In genomic region chr3:148379763-148380162, GRCh38 we compare ENCODE assay signal across 9 cellular contexts.
DNase-seq lines count a peak whose midpoint lies in the region; ATAC-seq, FAIRE-seq and TF ChIP-seq lines count a peak whose summit lies in the region.
"Had no signal": no experiment of that assay in that cellular context is flagged by ENCODE, and none has a peak within 500 bp of the region (broad histone marks: within the 10 kb centered on the region; RNA-seq: fewer than 3 reads in every experiment).

No MANE protein-coding gene starts in this region.

- no peaks in the 10 kb centered on the region for H3K36me3 Mint-ChIP-seq in GM23338 (ENCODE audit: low read depth)
- H3K36me3 Mint-ChIP-seq in activated naive CD4-positive, alpha-beta T cell treated with anti-CD3 and anti-CD28 coated beads, Interleukin-2, amount 50 U/mL, for 72 hours: no peaks in the 10 kb centered on the region
- H3K36me3 Mint-ChIP-seq: activated naive CD8-positive, alpha-beta T cell had no signal

- no peaks in the 10 kb centered on the region for H4K20me1 ChIP-seq in GM23338 (replicated peaks; ENCODE audit: insufficient read depth)
- no peaks in the 10 kb centered on the region for H4K20me1 ChIP-seq in Karpas-422 (ENCODE audit: insufficient read depth, low read depth, low read length)

- no peaks in the 10 kb centered on the region for H3K9me3 Mint-ChIP-seq in GM23338
- peaks cover 5 to 8% of the 10 kb centered on the region in 2 donors for H3K9me3 Mint-ChIP-seq in activated naive CD4-positive, alpha-beta T cell treated with anti-CD3 and anti-CD28 coated beads, Interleukin-2, amount 50 U/mL, for 72 hours

- H3K27ac ChIP-seq in GM23338 (ENCODE audit: low read depth): no peak overlapping the region
- no peak overlapping the region for H3K27ac ChIP-seq in Karpas-422 (ENCODE audit: low read length)
- H3K27ac ChIP-seq in tibial artery: no peak overlapping the region

- H3K27me3 ChIP-seq in GM23338 (ENCODE audit: insufficient read depth): no peaks in the 10 kb centered on the region
- no peaks in the 10 kb centered on the region for H3K27me3 ChIP-seq in Karpas-422 (ENCODE audit: low read length)
- H3K27me3 ChIP-seq in tibial artery: no peaks in the 10 kb centered on the region

- H3K79me2 ChIP-seq in GM23338 (replicated peaks; ENCODE audit: insufficient read depth) (no peaks in the 10 kb centered on the region), Karpas-422 (ENCODE audit: low read length) (no peaks in the 10 kb centered on the region)

- no peaks in the 10 kb centered on the region for H3K9me2 ChIP-seq in GM23338 (ENCODE audit: insufficient read depth)
- H3K9me2 ChIP-seq in Karpas-422 (replicated peaks; ENCODE audit: insufficient read depth, low read length): no peaks in the 10 kb centered on the region

- TF ChIP-seq CTCF in GM12874 (IDR thresholded peaks at IDR 0.05; ENCODE audit: insufficient read depth, low read depth, low read length) (peak; percentile 29; the same call in 1 of the 2 replicates), GM23338 (conservative IDR thresholded peaks at IDR 0.05; ENCODE audit: low read depth in 2 of 2) (peak; percentile 76 to 87), tibial artery (IDR thresholded peaks at IDR 0.05) (peak; percentile 59 to 69)

- H3K4me3 ChIP-seq in GM23338: no peak overlapping the region
- no peak overlapping the region for H3K4me3 ChIP-seq in Karpas-422 (ENCODE audit: low read length)
- H3K4me3 ChIP-seq in tibial artery: no peak overlapping the region

- H3K4me3 Mint-ChIP-seq in GM23338: no peak overlapping the region
- H3K4me3 Mint-ChIP-seq: activated naive CD8-positive, alpha-beta T cell had no signal

- peak; percentile 99 for ATAC-seq in GM23338
- ATAC-seq in activated naive CD4-positive, alpha-beta T cell treated with anti-CD3 and anti-CD28 coated beads, Interleukin-2, amount 50 U/mL, for 72 hours: no peak
- no peak for ATAC-seq in stimulated activated naive CD8-positive, alpha-beta T cell treated with anti-CD3 and anti-CD28 coated beads, Interleukin-15, Interleukin-2, amounts not matched to agents 100 U/mL and 50 U/mL, for 24 hours

- H3K36me3 ChIP-seq in GM23338 (ENCODE audit: insufficient read depth) (no peaks in the 10 kb centered on the region), Karpas-422 (ENCODE audit: insufficient read depth, low read length) (no peaks in the 10 kb centered on the region), tibial artery (no peaks in the 10 kb centered on the region)

- FAIRE-seq in TTC549 (lab: Jason Lieb, UNC): peak; percentile 74

- no peak overlapping the region for H3K9ac ChIP-seq in Karpas-422 (ENCODE audit: low read length)

- H3K27me3 Mint-ChIP-seq in GM23338 (ENCODE audit: insufficient read depth, low read depth, poor library complexity): no peaks in the 10 kb centered on the region
- H3K27me3 Mint-ChIP-seq: activated naive CD8-positive, alpha-beta T cell had no signal

- no peaks in the 10 kb centered on the region for H3K4me1 ChIP-seq in GM23338 (ENCODE audit: insufficient read depth)
- no peaks in the 10 kb centered on the region for H3K4me1 ChIP-seq in Karpas-422 (ENCODE audit: low read length)
- no peaks in the 10 kb centered on the region for H3K4me1 ChIP-seq in tibial artery

- H3K9me3 ChIP-seq in Karpas-422 (ENCODE audit: low read length) (no peaks in the 10 kb centered on the region), tibial artery (no peaks in the 10 kb centered on the region)

- no peak overlapping the region for H3K27ac Mint-ChIP-seq in GM23338
- H3K27ac Mint-ChIP-seq in activated naive CD4-positive, alpha-beta T cell treated with anti-CD3 and anti-CD28 coated beads, Interleukin-2, amount 50 U/mL, for 72 hours: no peak overlapping the region
- H3K27ac Mint-ChIP-seq: activated naive CD8-positive, alpha-beta T cell had no signal

- H3K4me2 ChIP-seq in GM23338: no peak overlapping the region
- no peak overlapping the region for H3K4me2 ChIP-seq in Karpas-422 (ENCODE audit: low read depth, low read length, poor library complexity, severe bottlenecking)

- intact Hi-C loops in tibial artery (cut with DNase I; ENCODE audit: low total_unique reads): loop anchor here (2.0 to 10.0 kb wide), 2 partner anchors 341 to 565 kb away; no protein-coding TSS in a partner anchor

- no peaks in the 10 kb centered on the region for H3K4me1 Mint-ChIP-seq in GM23338

- DNase-seq in GM23338 (ENCODE audit: low spot score): peak; percentile 85
- DNase-seq in Karpas-422: peak; percentile 80
- DNase-seq in hepatic stellate cell (ENCODE audit: low spot score): peak; percentile 16
- DNase-seq in tibial artery: no peak
- no peak for DNase-seq in activated naive CD4-positive, alpha-beta T cell treated with anti-CD3 and anti-CD28 coated beads, Interleukin-2, amount 50 U/mL, for 72 hours (ENCODE audit: low spot score in 2 of 2)
- no peak for DNase-seq in stimulated activated naive CD8-positive, alpha-beta T cell treated with anti-CD3 and anti-CD28 coated beads, Interleukin-15, Interleukin-2, amounts not matched to agents 100 U/mL and 50 U/mL, for 24 hours

- no peaks in the 10 kb centered on the region for H3F3A ChIP-seq in GM23338 (replicated peaks; ENCODE audit: low read depth)

- no peak overlapping the region for H2AFZ ChIP-seq in GM23338
- no peak overlapping the region for H2AFZ ChIP-seq in Karpas-422 (ENCODE audit: low read length)

TF ChIP-seq in GM23338, 12 proteins besides CTCF, POLR2A, EP300 and RAD21 (continues in another document):
- no peak for TF ChIP-seq CREB1 (CRISPR knock-in tag; IDR thresholded peaks at IDR 0.05; ENCODE audit: low read depth)
- no peak for TF ChIP-seq STAT1 (IDR thresholded peaks at IDR 0.05; ENCODE audit: unreplicated experiment)
- no peak for TF ChIP-seq ZNF331 (CRISPR knock-in tag; IDR thresholded peaks at IDR 0.05; ENCODE audit: low read depth)
- TF ChIP-seq ZNF462 (CRISPR knock-in tag; IDR thresholded peaks at IDR 0.05): no peak
- TF ChIP-seq EZH2phosphoT487 (IDR thresholded peaks at IDR 0.05; ENCODE audit: unreplicated experiment): no peak

Comparison
In these comparisons a context has a peak if more than half of its experiments do, and no peak if none do; other contexts are left out.
1. CTCF ChIP-seq: peak in every context shown above with its lines; median percentile 82 in GM23338; 64 in tibial artery; 29 in GM12874.
2. DNase-seq: peak in GM23338 (single experiment), Karpas-422 (single experiment) and hepatic stellate cell (single experiment); none in tibial artery (0 of 2), activated naive CD4-positive, alpha-beta T cell treated with anti-CD3 and anti-CD28 coated beads, Interleukin-2, amount 50 U/mL, for 72 hours (0 of 2) and stimulated activated naive CD8-positive, alpha-beta T cell treated with anti-CD3 and anti-CD28 coated beads, Interleukin-15, Interleukin-2, amounts not matched to agents 100 U/mL and 50 U/mL, for 24 hours (single experiment).